1 cellular context compared by ENCODE assay signal in the genomic region with DNA sequence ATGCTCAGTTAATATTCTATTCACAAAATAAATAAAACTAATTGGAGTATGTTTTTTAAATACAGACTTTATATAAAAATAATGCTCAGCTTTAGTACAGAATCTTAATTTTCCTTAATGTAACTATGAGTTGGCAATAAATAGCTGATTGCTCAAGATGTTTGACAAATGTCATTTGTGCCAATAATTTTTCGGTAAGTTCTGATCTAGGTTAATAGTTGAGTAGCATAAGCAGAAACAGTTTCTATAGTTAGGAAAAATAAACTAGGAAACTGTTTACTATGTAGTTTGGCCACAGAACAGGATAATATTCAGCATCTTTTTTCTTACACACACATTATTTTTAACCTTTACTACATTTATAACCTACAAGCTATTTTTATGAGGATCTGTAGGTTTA.
TF ChIP-seq lines count a peak whose summit lies in the region.

No MANE protein-coding gene starts in this region.

TF ChIP-seq in HepG2, 621 proteins besides CTCF, POLR2A, EP300 and RAD21 (continued from another document):
- TF ChIP-seq, protein P1, sequence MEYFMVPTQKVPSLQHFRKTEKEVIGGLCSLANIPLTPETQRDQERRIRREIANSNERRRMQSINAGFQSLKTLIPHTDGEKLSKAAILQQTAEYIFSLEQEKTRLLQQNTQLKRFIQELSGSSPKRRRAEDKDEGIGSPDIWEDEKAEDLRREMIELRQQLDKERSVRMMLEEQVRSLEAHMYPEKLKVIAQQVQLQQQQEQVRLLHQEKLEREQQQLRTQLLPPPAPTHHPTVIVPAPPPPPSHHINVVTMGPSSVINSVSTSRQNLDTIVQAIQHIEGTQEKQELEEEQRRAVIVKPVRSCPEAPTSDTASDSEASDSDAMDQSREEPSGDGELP (IDR thresholded peaks at IDR 0.05; ENCODE audit: borderline replicate concordance, low read depth), result no peak
- TF ChIP-seq RFX3 (CRISPR knock-in tag; IDR thresholded peaks at IDR 0.05) (no peak), ATF5 (CRISPR knock-in tag; IDR thresholded peaks at IDR 0.05; ENCODE audit: low read depth) (no peak), TMF1 (CRISPR knock-in tag; IDR thresholded peaks at IDR 0.05; ENCODE audit: low read depth) (no peak), EED (CRISPR knock-in tag; IDR thresholded peaks at IDR 0.05) (no peak), JDP2 (CRISPR knock-in tag; IDR thresholded peaks at IDR 0.05; ENCODE audit: borderline replicate concordance) (no peak)
